24 cellular contexts compared by ENCODE assay signal in the genomic region with DNA sequence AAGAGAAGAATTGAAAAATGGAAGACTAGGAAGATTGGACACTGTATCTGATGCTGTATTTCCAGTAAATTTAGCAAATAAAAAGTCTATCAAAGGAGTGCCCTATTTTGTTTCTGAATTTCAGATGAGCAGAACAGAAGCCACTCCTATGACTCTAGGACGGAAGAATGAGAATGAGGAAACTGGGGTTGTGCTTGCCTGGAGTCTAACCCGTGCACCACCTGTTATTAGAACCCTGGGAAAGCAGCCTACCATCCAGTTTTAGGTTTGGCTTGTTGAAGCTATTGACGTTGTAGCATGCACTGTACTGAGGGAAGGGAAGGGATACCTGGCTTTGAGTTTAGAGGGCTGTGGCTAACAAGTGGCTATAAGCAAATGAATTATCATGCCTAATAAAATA.
DNase-seq lines count a peak whose midpoint lies in the region; ATAC-seq and TF ChIP-seq lines count a peak whose summit lies in the region.
"Had no signal": no experiment of that assay in that cellular context is flagged by ENCODE, and none has a peak within 500 bp of the region (broad histone marks: within the 10 kb centered on the region; RNA-seq: fewer than 3 reads in every experiment).

No MANE protein-coding gene starts in this region.

- H3K36me3 ChIP-seq in BLaER1 treated with 17β-estradiol and CSF1 and Interleukin-3, amounts not matched to agents 10 nM and 100 nM: peaks cover 0 to 23% (median 0%) of the 10 kb centered on the region in 11 experiments; a peak in 4 of 22 replicates
- H3K36me3 ChIP-seq in spleen: no peaks in the 10 kb centered on the region
- H3K36me3 ChIP-seq in smooth muscle cell (ENCODE audit: low read depth): no peaks in the 10 kb centered on the region
- H3K36me3 ChIP-seq: BE2C had no signal

- no peaks in the 10 kb centered on the region for H3K27me3 ChIP-seq in BLaER1 treated with 17β-estradiol and CSF1 and Interleukin-3, amounts not matched to agents 10 nM and 100 nM
- H3K27me3 ChIP-seq in spleen (replicated peaks in 1 of 7): no peaks in the 10 kb centered on the region
- H3K27me3 ChIP-seq in dorsolateral prefrontal cortex: no peaks in the 10 kb centered on the region
- H3K27me3 ChIP-seq in smooth muscle cell (ENCODE audit: low read depth): no peaks in the 10 kb centered on the region
- H3K27me3 ChIP-seq: BE2C had no signal

- 46 to 73% (median 61%) methylated on average over 3 of the region's 3 CpGs for WGBS in spleen, 5 donors
- WGBS in smooth muscle cell (ENCODE audit: low lambda C conversion rate): 90% methylated on average over 3 of the region's 3 CpGs

- peaks cover 0 to 4% (median 2%) of the 10 kb centered on the region in 3 donors for H3K9me3 Mint-ChIP-seq in IgD-negative memory B cell

- ATAC-seq in GM19328 (IDR thresholded peaks at IDR 0.05; ENCODE audit: unreplicated experiment): no peak

- H2AFZ ChIP-seq in smooth muscle cell (ENCODE audit: low read depth): no peak overlapping the region

- H3K27me3 Mint-ChIP-seq in IgD-negative memory B cell: no peaks in the 10 kb centered on the region
- H3K27me3 Mint-ChIP-seq: CD8-positive, alpha-beta memory T cell had no signal

- no peaks in the 10 kb centered on the region for H3K36me3 Mint-ChIP-seq in IgD-negative memory B cell

- H3K27ac ChIP-seq in BLaER1 treated with 17β-estradiol and CSF1 and Interleukin-3, amounts not matched to agents 10 nM and 100 nM: peak overlapping the region in 3 of 11 experiments; percentile 53 to 87 (median 60); a peak in 4 of 22 replicates
- H3K27ac ChIP-seq in spleen (peak overlapping the region in 6 of 8 donors; percentile 44 to 76 (median 58)), dorsolateral prefrontal cortex (no peak overlapping the region), smooth muscle cell (ENCODE audit: low read depth) (no peak overlapping the region)
- H3K27ac ChIP-seq: GM23248 had no signal

- no peak overlapping the region for H3K9ac ChIP-seq in BLaER1 treated with 17β-estradiol and CSF1 and Interleukin-3, amounts not matched to agents 10 nM and 100 nM
- H3K9ac ChIP-seq in smooth muscle cell (ENCODE audit: low read depth): no peak overlapping the region
- H3K9ac ChIP-seq: GM23248 had no signal

- peaks cover 51 to 68% (median 64%) of the 10 kb centered on the region in 10 experiments for H3K4me1 ChIP-seq in BLaER1 treated with 17β-estradiol and CSF1 and Interleukin-3, amounts not matched to agents 10 nM and 100 nM
- H3K4me1 ChIP-seq in spleen (peaks cover 0 to 49% (median 8%) of the 10 kb centered on the region in 6 donors), smooth muscle cell (ENCODE audit: low read depth) (no peaks in the 10 kb centered on the region)
- H3K4me1 ChIP-seq: BE2C had no signal

- no peak overlapping the region for H3K4me3 ChIP-seq in BLaER1 treated with 17β-estradiol and CSF1 and Interleukin-3, amounts not matched to agents 10 nM and 100 nM
- no peak overlapping the region for H3K4me3 ChIP-seq in spleen
- H3K4me3 ChIP-seq in dorsolateral prefrontal cortex: no peak overlapping the region
- no peak overlapping the region for H3K4me3 ChIP-seq in smooth muscle cell
- H3K4me3 ChIP-seq: GM23248 had no signal

- peak overlapping the region in 2 of 3 donors; percentile 32 for H3K27ac Mint-ChIP-seq in IgD-negative memory B cell
- H3K27ac Mint-ChIP-seq: CD8-positive, alpha-beta memory T cell had no signal

- H3K4me3 Mint-ChIP-seq in IgD-negative memory B cell: peak overlapping the region in 1 of 4 donors; percentile 49
- H3K4me3 Mint-ChIP-seq: CD8-positive, alpha-beta memory T cell had no signal

- no peaks in the 10 kb centered on the region for H4K20me1 ChIP-seq in BLaER1 treated with 17β-estradiol and CSF1 and Interleukin-3, amounts not matched to agents 10 nM and 100 nM
- H4K20me1 ChIP-seq in smooth muscle cell (ENCODE audit: low read depth): no peaks in the 10 kb centered on the region

- TF ChIP-seq POLR2A in spleen (IDR thresholded peaks at IDR 0.05): no peak

- peaks cover 0 to under 1% (median 0%) of the 10 kb centered on the region in 11 experiments; a peak in 1 of 22 replicates for H3K9me3 ChIP-seq in BLaER1 treated with 17β-estradiol and CSF1 and Interleukin-3, amounts not matched to agents 10 nM and 100 nM (replicated peaks in 1 of 11)
- H3K9me3 ChIP-seq in spleen (no peaks in the 10 kb centered on the region), smooth muscle cell (replicated peaks; ENCODE audit: low read depth) (no peaks in the 10 kb centered on the region)
- H3K9me3 ChIP-seq: BE2C had no signal

- peak; percentile 15 for DNase-seq in germinal center (ENCODE audit: low spot score)
- DNase-seq in spleen: no peak
- DNase-seq in A172 (ENCODE audit: low spot score): no peak
- no peak for DNase-seq in dorsolateral prefrontal cortex
- DNase-seq in smooth muscle cell (lab: John Stamatoyannopoulos, UW; ENCODE audit: unreplicated experiment): no peak
- DNase-seq: BE2C; CD8-positive, alpha-beta memory T cell; HCEC 1CT; IMR-90; Kasumi-1; MM.1S; NCI-H1092 treated with DMSO at 0.1 percent for 48 hours; NCI-H146; NCI-H2029 treated with DMSO at 0.1 percent for 48 hours; NCI-H2171; NCI-H446; NCI-H526 treated with DMSO at 0.1 percent for 48 hours; NK-92 treated with Interleukin-12 subunit alpha and Interleukin-12 subunit beta, amount 100 ng/mL, for 24 hours; Right ventricle myocardium superior; SW 1271 had no signal

- H3K79me2 ChIP-seq in smooth muscle cell (ENCODE audit: low read depth): no peaks in the 10 kb centered on the region

- no peaks in the 10 kb centered on the region for H3F3A ChIP-seq in smooth muscle cell (ENCODE audit: low read depth)

- H3K4me1 Mint-ChIP-seq in IgD-negative memory B cell: peaks cover 31 to 46% (median 38%) of the 10 kb centered on the region in 3 donors

- intact Hi-C loops in spleen (cut with DNase I; ENCODE audit: low total_unique reads): no loop called here
- intact Hi-C loops in dorsolateral prefrontal cortex (cut with DNase I): no loop called here

- peak overlapping the region; percentile 51 to 84 (median 75) for H3K4me2 ChIP-seq in BLaER1 treated with 17β-estradiol and CSF1 and Interleukin-3, amounts not matched to agents 10 nM and 100 nM
- no peak overlapping the region for H3K4me2 ChIP-seq in smooth muscle cell

- TF ChIP-seq CTCF in spleen (IDR thresholded peaks at IDR 0.05 in 8 of 11, conservative IDR thresholded peaks at IDR 0.05 in 3 of 11) (no peak), dorsolateral prefrontal cortex (IDR thresholded peaks at IDR 0.05 in 54 of 56, conservative IDR thresholded peaks at IDR 0.05 in 2 of 56; ENCODE audit: low read depth in 1 of 56, partially characterized antibody in 56 of 56) (no peak), smooth muscle cell (IDR thresholded peaks at IDR 0.05; ENCODE audit: borderline replicate concordance, insufficient read depth, poor library complexity, severe bottlenecking) (no peak)

Comparison
In these comparisons a context has a peak if more than half of its experiments do, and no peak if none do; other contexts are left out.
1. H3K27ac ChIP-seq: peak in spleen (6 of 8); none in dorsolateral prefrontal cortex (0 of 59) and smooth muscle cell (single experiment).